In the genomic region with DNA sequence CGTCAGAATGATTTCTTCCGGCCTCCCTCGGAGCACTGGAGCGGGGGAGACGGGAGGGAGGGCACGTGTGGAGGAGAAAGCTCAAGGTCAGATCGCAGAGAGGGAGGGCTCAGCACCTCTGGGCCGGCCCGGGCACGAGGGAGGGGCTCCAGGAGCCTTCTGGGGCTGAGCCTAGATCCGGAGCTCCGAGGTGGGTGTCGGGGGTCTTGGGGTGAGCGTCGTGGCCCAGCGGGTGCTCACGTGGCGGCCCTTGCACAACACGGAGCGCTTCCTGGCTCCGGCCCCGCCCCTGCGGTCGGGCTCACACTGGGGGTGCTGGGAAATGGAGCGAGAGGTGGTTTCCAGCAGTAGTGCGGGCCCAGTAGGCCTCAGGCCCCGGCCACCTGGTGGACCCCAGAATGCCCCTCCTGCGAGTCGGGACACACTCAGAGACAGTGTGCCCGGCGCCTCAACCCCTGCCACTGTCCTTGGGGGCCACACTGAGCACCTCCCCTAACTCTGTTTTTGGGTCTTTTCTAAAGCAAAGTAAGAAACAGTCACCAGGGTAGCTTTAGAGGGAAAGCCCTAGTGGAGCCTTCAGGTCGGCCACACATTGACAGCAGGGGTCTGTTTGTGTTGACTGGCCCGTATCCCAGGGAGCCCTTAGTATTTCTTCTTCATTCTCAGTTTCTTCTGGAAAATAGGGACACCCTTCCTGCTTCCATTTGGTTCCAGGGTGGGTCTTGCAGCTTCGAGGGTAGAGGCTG, we compare ENCODE assay signal across 1 cellular context.
TF ChIP-seq lines count a peak whose summit lies in the region.

No MANE protein-coding gene starts in this region.

TF ChIP-seq in HepG2, 621 proteins besides CTCF, POLR2A, EP300 and RAD21 (continued from another document and continues in another):
- TF ChIP-seq, protein P1, sequence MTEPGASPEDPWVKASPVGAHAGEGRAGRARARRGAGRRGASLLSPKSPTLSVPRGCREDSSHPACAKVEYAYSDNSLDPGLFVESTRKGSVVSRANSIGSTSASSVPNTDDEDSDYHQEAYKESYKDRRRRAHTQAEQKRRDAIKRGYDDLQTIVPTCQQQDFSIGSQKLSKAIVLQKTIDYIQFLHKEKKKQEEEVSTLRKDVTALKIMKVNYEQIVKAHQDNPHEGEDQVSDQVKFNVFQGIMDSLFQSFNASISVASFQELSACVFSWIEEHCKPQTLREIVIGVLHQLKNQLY (CRISPR knock-in tag; IDR thresholded peaks at IDR 0.05) = peak; percentile 87
- TF ChIP-seq ZBTB38 (CRISPR knock-in tag; IDR thresholded peaks at IDR 0.05) = no peak
- TF ChIP-seq ZNF83 (CRISPR knock-in tag; IDR thresholded peaks at IDR 0.05; ENCODE audit: borderline replicate concordance) = 0 out of 2 replicates have a peak, but pooled peaks have one; percentile 45
- TF ChIP-seq, protein P2, sequence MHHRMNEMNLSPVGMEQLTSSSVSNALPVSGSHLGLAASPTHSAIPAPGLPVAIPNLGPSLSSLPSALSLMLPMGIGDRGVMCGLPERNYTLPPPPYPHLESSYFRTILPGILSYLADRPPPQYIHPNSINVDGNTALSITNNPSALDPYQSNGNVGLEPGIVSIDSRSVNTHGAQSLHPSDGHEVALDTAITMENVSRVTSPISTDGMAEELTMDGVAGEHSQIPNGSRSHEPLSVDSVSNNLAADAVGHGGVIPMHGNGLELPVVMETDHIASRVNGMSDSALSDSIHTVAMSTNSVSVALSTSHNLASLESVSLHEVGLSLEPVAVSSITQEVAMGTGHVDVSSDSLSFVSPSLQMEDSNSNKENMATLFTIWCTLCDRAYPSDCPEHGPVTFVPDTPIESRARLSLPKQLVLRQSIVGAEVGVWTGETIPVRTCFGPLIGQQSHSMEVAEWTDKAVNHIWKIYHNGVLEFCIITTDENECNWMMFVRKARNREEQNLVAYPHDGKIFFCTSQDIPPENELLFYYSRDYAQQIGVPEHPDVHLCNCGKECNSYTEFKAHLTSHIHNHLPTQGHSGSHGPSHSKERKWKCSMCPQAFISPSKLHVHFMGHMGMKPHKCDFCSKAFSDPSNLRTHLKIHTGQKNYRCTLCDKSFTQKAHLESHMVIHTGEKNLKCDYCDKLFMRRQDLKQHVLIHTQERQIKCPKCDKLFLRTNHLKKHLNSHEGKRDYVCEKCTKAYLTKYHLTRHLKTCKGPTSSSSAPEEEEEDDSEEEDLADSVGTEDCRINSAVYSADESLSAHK (CRISPR knock-in tag; IDR thresholded peaks at IDR 0.05; ENCODE audit: borderline replicate concordance) = no peak
- 0 out of 2 replicates have a peak, but pooled peaks have one; percentile 5 for TF ChIP-seq RFXAP (CRISPR knock-in tag; IDR thresholded peaks at IDR 0.05; ENCODE audit: borderline replicate concordance)
- TF ChIP-seq ZNF841 (CRISPR knock-in tag; IDR thresholded peaks at IDR 0.05; ENCODE audit: borderline replicate concordance) = no peak
- TF ChIP-seq, protein P3, sequence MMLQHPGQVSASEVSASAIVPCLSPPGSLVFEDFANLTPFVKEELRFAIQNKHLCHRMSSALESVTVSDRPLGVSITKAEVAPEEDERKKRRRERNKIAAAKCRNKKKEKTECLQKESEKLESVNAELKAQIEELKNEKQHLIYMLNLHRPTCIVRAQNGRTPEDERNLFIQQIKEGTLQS (CRISPR knock-in tag; IDR thresholded peaks at IDR 0.05) = no peak
- TF ChIP-seq, protein P4, sequence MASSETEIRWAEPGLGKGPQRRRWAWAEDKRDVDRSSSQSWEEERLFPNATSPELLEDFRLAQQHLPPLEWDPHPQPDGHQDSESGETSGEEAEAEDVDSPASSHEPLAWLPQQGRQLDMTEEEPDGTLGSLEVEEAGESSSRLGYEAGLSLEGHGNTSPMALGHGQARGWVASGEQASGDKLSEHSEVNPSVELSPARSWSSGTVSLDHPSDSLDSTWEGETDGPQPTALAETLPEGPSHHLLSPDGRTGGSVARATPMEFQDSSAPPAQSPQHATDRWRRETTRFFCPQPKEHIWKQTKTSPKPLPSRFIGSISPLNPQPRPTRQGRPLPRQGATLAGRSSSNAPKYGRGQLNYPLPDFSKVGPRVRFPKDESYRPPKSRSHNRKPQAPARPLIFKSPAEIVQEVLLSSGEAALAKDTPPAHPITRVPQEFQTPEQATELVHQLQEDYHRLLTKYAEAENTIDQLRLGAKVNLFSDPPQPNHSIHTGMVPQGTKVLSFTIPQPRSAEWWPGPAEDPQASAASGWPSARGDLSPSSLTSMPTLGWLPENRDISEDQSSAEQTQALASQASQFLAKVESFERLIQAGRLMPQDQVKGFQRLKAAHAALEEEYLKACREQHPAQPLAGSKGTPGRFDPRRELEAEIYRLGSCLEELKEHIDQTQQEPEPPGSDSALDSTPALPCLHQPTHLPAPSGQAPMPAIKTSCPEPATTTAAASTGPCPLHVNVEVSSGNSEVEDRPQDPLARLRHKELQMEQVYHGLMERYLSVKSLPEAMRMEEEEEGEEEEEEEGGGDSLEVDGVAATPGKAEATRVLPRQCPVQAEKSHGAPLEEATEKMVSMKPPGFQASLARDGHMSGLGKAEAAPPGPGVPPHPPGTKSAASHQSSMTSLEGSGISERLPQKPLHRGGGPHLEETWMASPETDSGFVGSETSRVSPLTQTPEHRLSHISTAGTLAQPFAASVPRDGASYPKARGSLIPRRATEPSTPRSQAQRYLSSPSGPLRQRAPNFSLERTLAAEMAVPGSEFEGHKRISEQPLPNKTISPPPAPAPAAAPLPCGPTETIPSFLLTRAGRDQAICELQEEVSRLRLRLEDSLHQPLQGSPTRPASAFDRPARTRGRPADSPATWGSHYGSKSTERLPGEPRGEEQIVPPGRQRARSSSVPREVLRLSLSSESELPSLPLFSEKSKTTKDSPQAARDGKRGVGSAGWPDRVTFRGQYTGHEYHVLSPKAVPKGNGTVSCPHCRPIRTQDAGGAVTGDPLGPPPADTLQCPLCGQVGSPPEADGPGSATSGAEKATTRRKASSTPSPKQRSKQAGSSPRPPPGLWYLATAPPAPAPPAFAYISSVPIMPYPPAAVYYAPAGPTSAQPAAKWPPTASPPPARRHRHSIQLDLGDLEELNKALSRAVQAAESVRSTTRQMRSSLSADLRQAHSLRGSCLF (CRISPR knock-in tag; IDR thresholded peaks at IDR 0.05; ENCODE audit: borderline replicate concordance) = no peak
- TF ChIP-seq ZNF709 (CRISPR knock-in tag; IDR thresholded peaks at IDR 0.05) = 0 out of 2 replicates have a peak, but pooled peaks have one; percentile 22
- peak; percentile 39 for TF ChIP-seq IKZF4 (CRISPR knock-in tag; IDR thresholded peaks at IDR 0.05; ENCODE audit: borderline replicate concordance, low read depth, not compliant biosample characterization)
- TF ChIP-seq, protein P5, sequence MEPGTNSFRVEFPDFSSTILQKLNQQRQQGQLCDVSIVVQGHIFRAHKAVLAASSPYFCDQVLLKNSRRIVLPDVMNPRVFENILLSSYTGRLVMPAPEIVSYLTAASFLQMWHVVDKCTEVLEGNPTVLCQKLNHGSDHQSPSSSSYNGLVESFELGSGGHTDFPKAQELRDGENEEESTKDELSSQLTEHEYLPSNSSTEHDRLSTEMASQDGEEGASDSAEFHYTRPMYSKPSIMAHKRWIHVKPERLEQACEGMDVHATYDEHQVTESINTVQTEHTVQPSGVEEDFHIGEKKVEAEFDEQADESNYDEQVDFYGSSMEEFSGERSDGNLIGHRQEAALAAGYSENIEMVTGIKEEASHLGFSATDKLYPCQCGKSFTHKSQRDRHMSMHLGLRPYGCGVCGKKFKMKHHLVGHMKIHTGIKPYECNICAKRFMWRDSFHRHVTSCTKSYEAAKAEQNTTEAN (CRISPR knock-in tag; conservative IDR thresholded peaks at IDR 0.05) = peak; percentile 53; the same call in 1 of the 2 replicates
- no peak for TF ChIP-seq CHD4 (IDR thresholded peaks at IDR 0.05; ENCODE audit: borderline replicate concordance, low read length)
- TF ChIP-seq, protein P6, sequence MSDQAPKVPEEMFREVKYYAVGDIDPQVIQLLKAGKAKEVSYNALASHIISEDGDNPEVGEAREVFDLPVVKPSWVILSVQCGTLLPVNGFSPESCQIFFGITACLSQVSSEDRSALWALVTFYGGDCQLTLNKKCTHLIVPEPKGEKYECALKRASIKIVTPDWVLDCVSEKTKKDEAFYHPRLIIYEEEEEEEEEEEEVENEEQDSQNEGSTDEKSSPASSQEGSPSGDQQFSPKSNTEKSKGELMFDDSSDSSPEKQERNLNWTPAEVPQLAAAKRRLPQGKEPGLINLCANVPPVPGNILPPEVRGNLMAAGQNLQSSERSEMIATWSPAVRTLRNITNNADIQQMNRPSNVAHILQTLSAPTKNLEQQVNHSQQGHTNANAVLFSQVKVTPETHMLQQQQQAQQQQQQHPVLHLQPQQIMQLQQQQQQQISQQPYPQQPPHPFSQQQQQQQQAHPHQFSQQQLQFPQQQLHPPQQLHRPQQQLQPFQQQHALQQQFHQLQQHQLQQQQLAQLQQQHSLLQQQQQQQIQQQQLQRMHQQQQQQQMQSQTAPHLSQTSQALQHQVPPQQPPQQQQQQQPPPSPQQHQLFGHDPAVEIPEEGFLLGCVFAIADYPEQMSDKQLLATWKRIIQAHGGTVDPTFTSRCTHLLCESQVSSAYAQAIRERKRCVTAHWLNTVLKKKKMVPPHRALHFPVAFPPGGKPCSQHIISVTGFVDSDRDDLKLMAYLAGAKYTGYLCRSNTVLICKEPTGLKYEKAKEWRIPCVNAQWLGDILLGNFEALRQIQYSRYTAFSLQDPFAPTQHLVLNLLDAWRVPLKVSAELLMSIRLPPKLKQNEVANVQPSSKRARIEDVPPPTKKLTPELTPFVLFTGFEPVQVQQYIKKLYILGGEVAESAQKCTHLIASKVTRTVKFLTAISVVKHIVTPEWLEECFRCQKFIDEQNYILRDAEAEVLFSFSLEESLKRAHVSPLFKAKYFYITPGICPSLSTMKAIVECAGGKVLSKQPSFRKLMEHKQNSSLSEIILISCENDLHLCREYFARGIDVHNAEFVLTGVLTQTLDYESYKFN (CRISPR knock-in tag; conservative IDR thresholded peaks at IDR 0.05) = 0 out of 2 replicates have a peak, but pooled peaks have one; percentile 30
- no peak for TF ChIP-seq NAIF1 (CRISPR knock-in tag; IDR thresholded peaks at IDR 0.05; ENCODE audit: borderline replicate concordance)
- TF ChIP-seq ZNF136 (CRISPR knock-in tag; IDR thresholded peaks at IDR 0.05; ENCODE audit: low read depth) = no peak
- TF ChIP-seq, protein P7, sequence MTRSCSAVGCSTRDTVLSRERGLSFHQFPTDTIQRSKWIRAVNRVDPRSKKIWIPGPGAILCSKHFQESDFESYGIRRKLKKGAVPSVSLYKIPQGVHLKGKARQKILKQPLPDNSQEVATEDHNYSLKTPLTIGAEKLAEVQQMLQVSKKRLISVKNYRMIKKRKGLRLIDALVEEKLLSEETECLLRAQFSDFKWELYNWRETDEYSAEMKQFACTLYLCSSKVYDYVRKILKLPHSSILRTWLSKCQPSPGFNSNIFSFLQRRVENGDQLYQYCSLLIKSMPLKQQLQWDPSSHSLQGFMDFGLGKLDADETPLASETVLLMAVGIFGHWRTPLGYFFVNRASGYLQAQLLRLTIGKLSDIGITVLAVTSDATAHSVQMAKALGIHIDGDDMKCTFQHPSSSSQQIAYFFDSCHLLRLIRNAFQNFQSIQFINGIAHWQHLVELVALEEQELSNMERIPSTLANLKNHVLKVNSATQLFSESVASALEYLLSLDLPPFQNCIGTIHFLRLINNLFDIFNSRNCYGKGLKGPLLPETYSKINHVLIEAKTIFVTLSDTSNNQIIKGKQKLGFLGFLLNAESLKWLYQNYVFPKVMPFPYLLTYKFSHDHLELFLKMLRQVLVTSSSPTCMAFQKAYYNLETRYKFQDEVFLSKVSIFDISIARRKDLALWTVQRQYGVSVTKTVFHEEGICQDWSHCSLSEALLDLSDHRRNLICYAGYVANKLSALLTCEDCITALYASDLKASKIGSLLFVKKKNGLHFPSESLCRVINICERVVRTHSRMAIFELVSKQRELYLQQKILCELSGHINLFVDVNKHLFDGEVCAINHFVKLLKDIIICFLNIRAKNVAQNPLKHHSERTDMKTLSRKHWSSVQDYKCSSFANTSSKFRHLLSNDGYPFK (CRISPR knock-in tag; IDR thresholded peaks at IDR 0.05; ENCODE audit: borderline replicate concordance) = no peak
- TF ChIP-seq, protein P8, sequence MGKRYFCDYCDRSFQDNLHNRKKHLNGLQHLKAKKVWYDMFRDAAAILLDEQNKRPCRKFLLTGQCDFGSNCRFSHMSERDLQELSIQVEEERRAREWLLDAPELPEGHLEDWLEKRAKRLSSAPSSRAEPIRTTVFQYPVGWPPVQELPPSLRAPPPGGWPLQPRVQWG (CRISPR knock-in tag; IDR thresholded peaks at IDR 0.05; ENCODE audit: borderline replicate concordance, low read depth) = no peak
- TF ChIP-seq TBX3 (IDR thresholded peaks at IDR 0.05; ENCODE audit: borderline replicate concordance) = no peak
- no peak for TF ChIP-seq ZNF256 (CRISPR knock-in tag; conservative IDR thresholded peaks at IDR 0.05)
- TF ChIP-seq, protein P9, sequence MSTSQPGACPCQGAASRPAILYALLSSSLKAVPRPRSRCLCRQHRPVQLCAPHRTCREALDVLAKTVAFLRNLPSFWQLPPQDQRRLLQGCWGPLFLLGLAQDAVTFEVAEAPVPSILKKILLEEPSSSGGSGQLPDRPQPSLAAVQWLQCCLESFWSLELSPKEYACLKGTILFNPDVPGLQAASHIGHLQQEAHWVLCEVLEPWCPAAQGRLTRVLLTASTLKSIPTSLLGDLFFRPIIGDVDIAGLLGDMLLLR (CRISPR knock-in tag; IDR thresholded peaks at IDR 0.05) = no peak
- peak; percentile 54; the same call in 1 of the 2 replicates for TF ChIP-seq ETV5 (CRISPR knock-in tag; IDR thresholded peaks at IDR 0.05; ENCODE audit: borderline replicate concordance)
- TF ChIP-seq ATAD3A (CRISPR knock-in tag; IDR thresholded peaks at IDR 0.05) = no peak
- no peak for TF ChIP-seq ZNF562 (CRISPR knock-in tag; IDR thresholded peaks at IDR 0.05; ENCODE audit: borderline replicate concordance)
- TF ChIP-seq, protein P10, sequence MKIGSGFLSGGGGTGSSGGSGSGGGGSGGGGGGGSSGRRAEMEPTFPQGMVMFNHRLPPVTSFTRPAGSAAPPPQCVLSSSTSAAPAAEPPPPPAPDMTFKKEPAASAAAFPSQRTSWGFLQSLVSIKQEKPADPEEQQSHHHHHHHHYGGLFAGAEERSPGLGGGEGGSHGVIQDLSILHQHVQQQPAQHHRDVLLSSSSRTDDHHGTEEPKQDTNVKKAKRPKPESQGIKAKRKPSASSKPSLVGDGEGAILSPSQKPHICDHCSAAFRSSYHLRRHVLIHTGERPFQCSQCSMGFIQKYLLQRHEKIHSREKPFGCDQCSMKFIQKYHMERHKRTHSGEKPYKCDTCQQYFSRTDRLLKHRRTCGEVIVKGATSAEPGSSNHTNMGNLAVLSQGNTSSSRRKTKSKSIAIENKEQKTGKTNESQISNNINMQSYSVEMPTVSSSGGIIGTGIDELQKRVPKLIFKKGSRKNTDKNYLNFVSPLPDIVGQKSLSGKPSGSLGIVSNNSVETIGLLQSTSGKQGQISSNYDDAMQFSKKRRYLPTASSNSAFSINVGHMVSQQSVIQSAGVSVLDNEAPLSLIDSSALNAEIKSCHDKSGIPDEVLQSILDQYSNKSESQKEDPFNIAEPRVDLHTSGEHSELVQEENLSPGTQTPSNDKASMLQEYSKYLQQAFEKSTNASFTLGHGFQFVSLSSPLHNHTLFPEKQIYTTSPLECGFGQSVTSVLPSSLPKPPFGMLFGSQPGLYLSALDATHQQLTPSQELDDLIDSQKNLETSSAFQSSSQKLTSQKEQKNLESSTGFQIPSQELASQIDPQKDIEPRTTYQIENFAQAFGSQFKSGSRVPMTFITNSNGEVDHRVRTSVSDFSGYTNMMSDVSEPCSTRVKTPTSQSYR (CRISPR knock-in tag; IDR thresholded peaks at IDR 0.05; ENCODE audit: borderline replicate concordance) = no peak; the same call in 1 of the 2 replicates
